Comparison of ENCODE assay signal across 9 cellular contexts in the genomic region with DNA sequence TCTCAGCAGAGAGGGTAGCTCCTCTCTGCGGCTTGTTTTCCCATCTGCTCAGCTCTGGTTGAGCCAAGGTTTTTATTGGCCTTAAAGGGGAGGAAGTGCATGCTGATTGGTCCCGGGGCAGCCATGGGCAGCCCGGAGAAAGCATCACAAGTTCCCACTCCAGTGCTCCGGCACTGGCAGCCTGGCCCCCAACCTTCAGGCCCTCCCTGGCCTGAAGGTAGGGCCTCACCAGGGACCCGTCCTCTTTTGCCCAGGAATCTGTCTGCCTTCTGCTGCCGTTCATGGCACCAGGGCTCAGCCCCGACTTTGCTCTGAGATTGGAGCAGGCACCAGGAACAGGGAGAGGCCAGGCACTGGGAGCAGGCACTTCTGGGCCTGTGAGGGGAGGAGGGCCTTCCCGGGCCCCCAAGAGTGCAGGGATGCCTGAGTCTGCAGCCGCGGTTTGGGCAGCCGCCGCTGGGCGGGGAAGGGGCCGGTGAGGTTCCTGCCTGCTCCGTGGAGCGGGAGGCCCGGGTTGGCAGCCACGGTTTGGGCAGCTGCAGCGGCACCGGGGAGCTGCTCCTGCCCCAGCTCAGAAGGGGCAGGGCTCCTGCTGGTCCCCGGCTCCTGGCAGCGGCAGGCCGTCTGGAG. TPM values are rescaled to one million over a fixed set of nuclear protein-coding genes. Genes with fewer than 3 reads are reported as not detected.
DNase-seq lines count a peak whose midpoint lies in the region; ATAC-seq and TF ChIP-seq lines count a peak whose summit lies in the region.
"Had no signal": no experiment of that assay in that cellular context is flagged by ENCODE, and none has a peak within 500 bp of the region (broad histone marks: within the 10 kb centered on the region; RNA-seq: fewer than 3 reads in every experiment).

No MANE protein-coding gene starts in this region.

- peak in 1 of 4 experiments; percentile 5 for TF ChIP-seq CTCF in uterus (IDR thresholded peaks at IDR 0.05)

- intact Hi-C loops in Right ventricle myocardium inferior (cut with DNase I), result no loop called here
- intact Hi-C loops in cardiac septum (cut with DNase I), result no loop called here
- intact Hi-C loops in uterus (cut with DNase I; ENCODE audit: low total_unique reads), result no loop called here

- H3K4me1 ChIP-seq in adipocyte (ENCODE audit: control insufficient read depth, insufficient read depth, low read length) (peaks cover 5% of the 10 kb centered on the region), uterus (peaks cover 0 to 4% of the 10 kb centered on the region in 2 donors)

- H3K27ac ChIP-seq in layer of hippocampus (ENCODE audit: low read depth, low read length) (peak overlapping the region; percentile 85), uterus (peak overlapping the region; percentile 85 to 87)

- DNase-seq in Right ventricle myocardium inferior (ENCODE audit: missing footprints) (no peak), cardiac septum (ENCODE audit: low spot score) (no peak), adipocyte (ENCODE audit: low read depth) (no peak), uterus (peak; percentile 49 to 66), NCI-H1417 (lab: John Stamatoyannopoulos, UW) (no peak)
- DNase-seq: NCI-H82 had no signal

- peak overlapping the region; percentile 63 for H3K9ac ChIP-seq in adipocyte (ENCODE audit: low read length)

- peak; percentile 50 to 69 for TF ChIP-seq POLR2A in uterus (IDR thresholded peaks at IDR 0.05)

- H3K27me3 ChIP-seq in adipocyte (replicated peaks; ENCODE audit: control insufficient read depth, insufficient read depth, low read length) (no peaks in the 10 kb centered on the region), layer of hippocampus (ENCODE audit: control insufficient read depth, insufficient read depth, low read length) (no peaks in the 10 kb centered on the region), uterus (no peaks in the 10 kb centered on the region)

- H3K4me3 ChIP-seq in adipocyte (ENCODE audit: low read length) (no peak overlapping the region), uterus (peak overlapping the region; percentile 22 to 25)

- H3K9me3 ChIP-seq in adipocyte (ENCODE audit: control insufficient read depth, low read length) (no peaks in the 10 kb centered on the region), uterus (no peaks in the 10 kb centered on the region)

- ATAC-seq in Right ventricle myocardium inferior (peak; percentile 63), HG02973 (IDR thresholded peaks at IDR 0.05; ENCODE audit: unreplicated experiment) (no peak), HG03280 (IDR thresholded peaks at IDR 0.05; ENCODE audit: unreplicated experiment) (no peak)

- H3K36me3 ChIP-seq in adipocyte (ENCODE audit: control insufficient read depth, insufficient read depth, low read length, severe bottlenecking), result no peaks in the 10 kb centered on the region
- H3K36me3 ChIP-seq in uterus, result no peaks in the 10 kb centered on the region

RNA-seq across cellular contexts. Expression of a gene that starts 17.5 kb away (rescaled TPM):
- total RNA-seq in Right ventricle myocardium inferior, result 26.2 TPM
- total RNA-seq in cardiac septum, result 29.5 TPM
- total RNA-seq in uterus, result 10 to 100 TPM in 3 of 4 donors, 1 to 10 TPM in 1; 9.2 to 78.0 (median 29.1) TPM

RNA-seq across cellular contexts. Expression of a gene that starts 18.8 kb away (rescaled TPM):
- 4.3 TPM for total RNA-seq in Right ventricle myocardium inferior
- total RNA-seq in cardiac septum, result 2.7 TPM
- total RNA-seq in uterus, result 10 to 100 TPM in 2 of 4 donors, 1 to 10 TPM in 1, not detected in 1; 9.5 to 33.3 (median 10.2) TPM

Comparison
In these comparisons a context has a peak if more than half of its experiments do, and no peak if none do; other contexts are left out.
1. DNase-seq: peak in uterus (2 of 2); none in Right ventricle myocardium inferior (single experiment), cardiac septum (single experiment), adipocyte (single experiment) and NCI-H1417 (0 of 3).